Comparison of ENCODE assay signal across 13 cellular contexts in the genomic region with DNA sequence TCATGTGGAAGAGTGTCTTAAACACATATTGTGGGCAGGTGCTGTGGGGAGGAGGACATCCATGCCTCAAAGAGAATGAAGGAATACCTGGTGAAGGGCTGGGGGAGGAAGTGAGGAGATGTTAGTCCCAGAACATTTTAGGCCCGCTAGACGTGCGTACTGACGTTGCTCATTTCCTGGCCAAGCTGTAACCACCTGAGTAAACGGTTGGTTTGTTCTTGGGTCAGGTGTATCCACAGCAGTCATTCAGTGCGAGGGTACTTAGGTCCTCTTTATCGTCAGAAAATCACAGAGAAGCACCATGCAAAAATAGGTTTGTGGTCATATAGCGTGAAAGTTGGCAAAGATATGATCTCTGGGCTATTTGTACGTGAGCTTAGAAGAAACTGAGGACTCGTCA. TPM values are rescaled to one million over a fixed set of nuclear protein-coding genes. Genes with fewer than 3 reads are reported as not detected.
DNase-seq lines count a peak whose midpoint lies in the region; ATAC-seq and TF ChIP-seq lines count a peak whose summit lies in the region.
"Had no signal": no experiment of that assay in that cellular context is flagged by ENCODE, and none has a peak within 500 bp of the region (broad histone marks: within the 10 kb centered on the region; RNA-seq: fewer than 3 reads in every experiment).

No MANE protein-coding gene starts in this region.

- H3K9ac ChIP-seq in mammary epithelial cell (ENCODE audit: insufficient read depth, low read length) = no peak overlapping the region

- 52 to 55% methylated on average over 7 to 10 of the region's 10 CpGs for WGBS in transverse colon (ENCODE audit: low coverage in 1 of 2), 2 donors
- WGBS in mammary epithelial cell (ENCODE audit: low coverage, missing lambda C conversion rate) = 93% methylated on average over 10 of the region's 10 CpGs

- H3K27ac Mint-ChIP-seq in activated naive CD4-positive, alpha-beta T cell treated with anti-CD3 and anti-CD28 coated beads, Interleukin-2, amount 50 U/mL, for 24 hours = no peak overlapping the region
- H3K27ac Mint-ChIP-seq in glutamatergic neuron (ENCODE audit: unreplicated experiment) = peak overlapping the region; percentile 95
- H3K27ac Mint-ChIP-seq: dendritic cell treated with granulocyte-macrophage colony-stimulating factor and Interleukin-4, amounts not matched to agents 40 ng/mL and 50 ng/mL, for 4 days had no signal

- no peak for TF ChIP-seq EP300 in transverse colon (IDR thresholded peaks at IDR 0.05; ENCODE audit: low read depth)

- no peak for DNase-seq in activated naive CD4-positive, alpha-beta T cell treated with anti-CD3 and anti-CD28 coated beads, Interleukin-2, amount 50 U/mL, for 16 hours
- no peak for DNase-seq in OCI-LY7 (ENCODE audit: low spot score)
- no peak for DNase-seq in glutamatergic neuron
- no peak for DNase-seq in transverse colon
- DNase-seq in NCI-H146 (lab: John Stamatoyannopoulos, UW) = no peak
- DNase-seq in mammary epithelial cell = no peak
- DNase-seq: activated CD4-positive, alpha-beta T cell treated with anti-CD3 and anti-CD28 coated beads for 4 hours; islet precursor cell; NCI-H1417 treated with DMSO at 0.1 percent for 48 hours had no signal

- H3K4me2 ChIP-seq in OCI-LY7 (ENCODE audit: low read length) (peak overlapping the region; percentile 30; the same call in 1 of the 2 replicates), mammary epithelial cell (ENCODE audit: insufficient read depth, low read depth, low read length) (no peak overlapping the region)

- no peaks in the 10 kb centered on the region for H3K9me2 ChIP-seq in OCI-LY7 (ENCODE audit: insufficient read depth, low read length)

- H3K9me3 ChIP-seq in OCI-LY7 (ENCODE audit: low read length) (0 out of 2 replicates have a peak, but pooled peaks cover 8% of the 10 kb centered on the region), transverse colon (no peaks in the 10 kb centered on the region), mammary epithelial cell (replicated peaks; ENCODE audit: insufficient read depth, low read length) (no peaks in the 10 kb centered on the region)

- peaks cover 85% of the 10 kb centered on the region for H3K4me1 Mint-ChIP-seq in activated naive CD4-positive, alpha-beta T cell treated with anti-CD3 and anti-CD28 coated beads, Interleukin-2, amount 50 U/mL, for 24 hours
- H3K4me1 Mint-ChIP-seq in glutamatergic neuron (ENCODE audit: low read depth, unreplicated experiment) = peaks cover 77% of the 10 kb centered on the region

- H3K4me3 Mint-ChIP-seq in activated naive CD4-positive, alpha-beta T cell treated with anti-CD3 and anti-CD28 coated beads, Interleukin-2, amount 50 U/mL, for 24 hours = peak overlapping the region; percentile 5
- H3K4me3 Mint-ChIP-seq in glutamatergic neuron (ENCODE audit: unreplicated experiment) = peak overlapping the region; percentile 35
- H3K4me3 Mint-ChIP-seq: dendritic cell treated with granulocyte-macrophage colony-stimulating factor and Interleukin-4, amounts not matched to agents 40 ng/mL and 50 ng/mL, for 4 days had no signal

- H3K36me3 Mint-ChIP-seq in activated naive CD4-positive, alpha-beta T cell treated with anti-CD3 and anti-CD28 coated beads, Interleukin-2, amount 50 U/mL, for 24 hours = peaks cover 12% of the 10 kb centered on the region
- peaks cover 6% of the 10 kb centered on the region for H3K36me3 Mint-ChIP-seq in glutamatergic neuron (ENCODE audit: unreplicated experiment)

- H2AFZ ChIP-seq in OCI-LY7 (ENCODE audit: low read length) (no peak overlapping the region), mammary epithelial cell (ENCODE audit: low read depth, low read length) (no peak overlapping the region)

- H3K4me3 ChIP-seq in OCI-LY7 (ENCODE audit: low read depth, low read length, poor library complexity, severe bottlenecking) (no peak overlapping the region), transverse colon (no peak overlapping the region), mammary epithelial cell (replicated peaks in 1 of 3; ENCODE audit: insufficient read depth in 1 of 3, low read depth in 2 of 3, low read length in 3 of 3) (no peak overlapping the region)

- intact Hi-C loops in OCI-LY7 (cut with micrococcal nuclease; ENCODE audit: unreplicated experiment) (no loop called here), transverse colon (cut with DNase I; ENCODE audit: low total_unique reads) (no loop called here), mammary epithelial cell (cut with micrococcal nuclease) (no loop called here)

- peaks cover 73% of the 10 kb centered on the region; the same call in 1 of the 2 replicates for H3K79me2 ChIP-seq in OCI-LY7 (ENCODE audit: insufficient read depth, low read depth, low read length)
- peaks cover 98% of the 10 kb centered on the region for H3K79me2 ChIP-seq in mammary epithelial cell (ENCODE audit: insufficient read depth, low read length)

- no peaks in the 10 kb centered on the region for H3K27me3 ChIP-seq in transverse colon
- H3K27me3 ChIP-seq in mammary epithelial cell (ENCODE audit: insufficient read depth, low read length) = no peaks in the 10 kb centered on the region

- TF ChIP-seq CTCF in OCI-LY7 (conservative IDR thresholded peaks at IDR 0.05; ENCODE audit: low read length) = no peak
- TF ChIP-seq CTCF in glutamatergic neuron (IDR thresholded peaks at IDR 0.05; ENCODE audit: partially characterized antibody, unreplicated experiment) = no peak
- TF ChIP-seq CTCF in transverse colon (IDR thresholded peaks at IDR 0.05) = no peak
- no peak for TF ChIP-seq CTCF in mammary epithelial cell (conservative IDR thresholded peaks at IDR 0.05 in 1 of 2, IDR thresholded peaks at IDR 0.05 in 1 of 2; ENCODE audit: extremely low read depth in 1 of 2, insufficient read depth in 1 of 2, low read depth in 1 of 2, low read length in 2 of 2)

- POLR2A ChIA-PET in OCI-LY7 (lab: Charles Lee) = interaction anchor here (1.1 to 1.7 kb wide), 5 partner anchors 9 to 16 kb away, joined by 3 to 5 read pairs (median 4); no protein-coding TSS in a partner anchor

- CTCF ChIA-PET in OCI-LY7 (lab: Charles Lee; ENCODE audit: unreplicated experiment) (interaction anchor here (0.6 kb wide), 1 partner anchor 38 kb away, joined by 4 read pairs; no protein-coding TSS in a partner anchor), mammary epithelial cell (lab: Charles Lee; ENCODE audit: low non-redundant PET) (no interaction called here)

- TF ChIP-seq POLR2A in transverse colon (IDR thresholded peaks at IDR 0.05) = no peak

- BruUV-seq in OCI-LY7 (replicated peaks; lab: Mats Ljungman, UMichigan) (no TSS peak), mammary epithelial cell (replicated peaks; lab: Mats Ljungman, UMichigan) (no TSS peak)

- H3K36me3 ChIP-seq in OCI-LY7 (ENCODE audit: insufficient read depth, low read length) = peaks cover 62% of the 10 kb centered on the region
- no peaks in the 10 kb centered on the region for H3K36me3 ChIP-seq in transverse colon
- H3K36me3 ChIP-seq in mammary epithelial cell (ENCODE audit: insufficient read depth, low read length) = peaks cover 3% of the 10 kb centered on the region

- in situ Hi-C loops in transverse colon (cut with MboI; ENCODE audit: low pct_ligation_motif_present in 1 of 4, low pct_unique_long_range_greater_than_20kb in 1 of 4, low sequenced_read_pairs in 3 of 4) = loop anchor here in 2 of 4 donors (25.0 kb wide), 2 partner anchors 95 to 455 kb away; a partner anchor contains a TSS
- in situ Hi-C loops in mammary epithelial cell (cut with MboI; ENCODE audit: low sequenced_read_pairs in 2 of 2) = no loop called here

- no peaks in the 10 kb centered on the region for H3K9me3 Mint-ChIP-seq in activated naive CD4-positive, alpha-beta T cell treated with anti-CD3 and anti-CD28 coated beads, Interleukin-2, amount 50 U/mL, for 24 hours
- peaks cover 18% of the 10 kb centered on the region for H3K9me3 Mint-ChIP-seq in glutamatergic neuron (ENCODE audit: unreplicated experiment)

- dilution Hi-C loops in mammary epithelial cell (cut with HindIII; ENCODE audit: low sequenced_read_pairs) = no loop called here

- H3K27ac ChIP-seq in OCI-LY7 (ENCODE audit: low read depth, low read length, poor library complexity, severe bottlenecking) = no peak overlapping the region
- H3K27ac ChIP-seq in transverse colon = peak overlapping the region in 3 of 4 donors; percentile 25 to 52 (median 50)
- H3K27ac ChIP-seq in mammary epithelial cell (ENCODE audit: insufficient read depth, low read depth, low read length) = no peak overlapping the region

- peaks cover 9% of the 10 kb centered on the region for H4K20me1 ChIP-seq in OCI-LY7 (ENCODE audit: insufficient read depth, low read length)
- H4K20me1 ChIP-seq in mammary epithelial cell (ENCODE audit: insufficient read depth, low read length) = no peaks in the 10 kb centered on the region

- no peak for ATAC-seq in GM19035 (IDR thresholded peaks at IDR 0.05; ENCODE audit: unreplicated experiment)
- ATAC-seq: SK-N-SH treated with all-trans-retinoic acid at 6 μM for 48 hours had no signal

- H3K4me1 ChIP-seq in OCI-LY7 (ENCODE audit: insufficient read depth, low read length, poor library complexity, severe bottlenecking) (peaks cover 49% of the 10 kb centered on the region), transverse colon (peaks cover 7 to 26% (median 15%) of the 10 kb centered on the region in 4 donors), mammary epithelial cell (ENCODE audit: insufficient read depth, low read length) (no peaks in the 10 kb centered on the region)

- H3K27me3 Mint-ChIP-seq in activated naive CD4-positive, alpha-beta T cell treated with anti-CD3 and anti-CD28 coated beads, Interleukin-2, amount 50 U/mL, for 24 hours = no peaks in the 10 kb centered on the region
- peaks cover 10% of the 10 kb centered on the region for H3K27me3 Mint-ChIP-seq in glutamatergic neuron (ENCODE audit: unreplicated experiment)
- H3K27me3 Mint-ChIP-seq: dendritic cell treated with granulocyte-macrophage colony-stimulating factor and Interleukin-4, amounts not matched to agents 40 ng/mL and 50 ng/mL, for 4 days had no signal

RNA-seq across cellular contexts. Expression of a gene that starts 51.8 kb away (rescaled TPM):
- total RNA-seq in OCI-LY7 (2014; rRNA removed; shearing (Covaris generic)) = 36.3 and 39.5 TPM in 2 replicates
- 51.3 and 60.8 TPM in 2 replicates for total RNA-seq in OCI-LY7 (2022)
- 227 TPM for total RNA-seq in glutamatergic neuron (ENCODE audit: unreplicated experiment)
- total RNA-seq in transverse colon = 100 to 1,000 TPM in 1 of 4 donors, 10 to 100 TPM in 3; 62.3 to 104 (median 75.6) TPM
- 10 to 100 TPM; 30.0 to 43.5 TPM for total RNA-seq in mammary epithelial cell
- polyA plus RNA-seq in mammary epithelial cell = 20.6 TPM
- 48.2 TPM for polyA minus RNA-seq in mammary epithelial cell

Comparison
In these comparisons a context has a peak if more than half of its experiments do, and no peak if none do; other contexts are left out.
1. H3K27ac ChIP-seq: peak in transverse colon (3 of 4); none in OCI-LY7 (single experiment) and mammary epithelial cell (single experiment).